ENCODE assay signal across 8 cellular contexts in genomic region chr21:46635324-46636180, GRCh38. TPM values are rescaled to one million over a fixed set of nuclear protein-coding genes. Genes with fewer than 3 reads are reported as not detected.
DNase-seq lines count a peak whose midpoint lies in the region; ATAC-seq and TF ChIP-seq lines count a peak whose summit lies in the region.

Gene PRMT2, plus strand, starts transcription at chr21:46635674. Its CDS starts 1,278 bp downstream, at chr21:46636952.

- no peaks in the 10 kb centered on the region for H3K27me3 ChIP-seq in mononuclear cell (ENCODE audit: insufficient read depth, low read length)

- TF ChIP-seq EP300 in Ishikawa (IDR thresholded peaks at IDR 0.05; ENCODE audit: borderline replicate concordance): no peak

- TF ChIP-seq CTCF in epithelial cell of esophagus (IDR thresholded peaks at IDR 0.05; ENCODE audit: insufficient read depth, low read depth, low read length, missing control alignments): no peak

- peak; percentile 81 for ATAC-seq in GM21576 (IDR thresholded peaks at IDR 0.05; ENCODE audit: unreplicated experiment)

- H3K9me3 ChIP-seq in mononuclear cell (ENCODE audit: low read depth, low read length): no peaks in the 10 kb centered on the region

- DNase-seq in DMS153 (lab: John Stamatoyannopoulos, UW): peak; percentile 96
- DNase-seq in OCI-M2 (lab: John Stamatoyannopoulos, UW; ENCODE audit: unreplicated experiment): peak; percentile 100
- peak; percentile 95 for DNase-seq in activated T-cell treated with anti-CD3 and anti-CD28 coated beads for 4 hours
- DNase-seq in epithelial cell of esophagus (ENCODE audit: low read depth): peak; percentile 96
- peak; percentile 94 to 96 for DNase-seq in stimulated activated CD8-positive, alpha-beta memory T cell treated with anti-CD3 and anti-CD28 coated beads, Interleukin-2, amount 100 ng/mL, for 48 hours (ENCODE audit: low read depth in 2 of 2)

- H3K4me3 ChIP-seq in epithelial cell of esophagus (ENCODE audit: low read length) (peak within 1 kb of the TSS; percentile 87), mononuclear cell (ENCODE audit: low read length) (peak within 1 kb of the TSS; percentile 100)

- no peak for TF ChIP-seq RAD21 in Ishikawa (IDR thresholded peaks at IDR 0.05; ENCODE audit: low read depth)

- peaks cover 43% of the 10 kb centered on the region for H3K4me1 ChIP-seq in mononuclear cell (ENCODE audit: insufficient read depth, low read length)

TF ChIP-seq in Ishikawa, 13 proteins besides CTCF, POLR2A, EP300 and RAD21:
- TF ChIP-seq FOXM1 (IDR thresholded peaks at IDR 0.05; ENCODE audit: borderline replicate concordance, low read depth) (no peak), CREB1 (IDR thresholded peaks at IDR 0.05; ENCODE audit: low read depth) (no peak), MAX (IDR thresholded peaks at IDR 0.05) (peak; percentile 66), TAF1 (IDR thresholded peaks at IDR 0.05; ENCODE audit: low read depth) (peak; percentile 74)

RNA-seq across cellular contexts. Expression of gene PRMT2, which starts in this region (rescaled TPM):
- 96.7 TPM for total RNA-seq in mononuclear cell

Comparison
In these comparisons a context has a peak if more than half of its experiments do, and no peak if none do; other contexts are left out.
1. Peak in every context shown above with its lines: DNase-seq, ATAC-seq and H3K4me3 ChIP-seq.